8 cellular contexts compared by ENCODE assay signal in the genomic region with DNA sequence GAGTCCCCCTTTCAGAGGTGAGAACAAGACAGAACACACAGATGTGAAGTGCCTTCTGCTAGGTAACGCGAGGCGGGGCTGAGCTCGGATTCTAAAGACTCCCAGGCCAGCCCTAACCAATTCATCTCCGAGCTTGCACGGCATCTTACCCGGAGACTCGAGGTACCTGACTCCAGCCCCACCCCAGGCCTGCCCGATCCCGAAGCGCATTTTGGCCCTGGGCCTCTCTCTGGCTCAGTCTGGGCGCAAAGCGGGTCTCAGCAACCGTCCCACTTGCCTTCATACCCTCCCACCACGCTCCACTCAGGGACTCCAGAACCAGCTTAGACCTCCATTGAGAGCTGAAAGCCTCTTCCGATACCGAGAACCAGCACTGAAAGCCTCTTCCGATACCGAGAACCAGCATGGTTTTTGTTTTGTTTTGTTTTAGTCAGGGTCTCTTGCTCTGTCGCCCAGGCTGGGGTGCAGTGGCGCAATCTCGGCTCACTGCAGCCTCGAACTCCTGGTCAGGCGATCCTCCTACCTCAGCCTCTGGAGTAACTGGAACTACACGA. TPM values are rescaled to one million over a fixed set of nuclear protein-coding genes. Genes with fewer than 3 reads are reported as not detected.
DNase-seq lines count a peak whose midpoint lies in the region; ATAC-seq, FAIRE-seq and TF ChIP-seq lines count a peak whose summit lies in the region.

No MANE protein-coding gene starts in this region.

- peak overlapping the region; percentile 96 for H3K27ac Mint-ChIP-seq in activated CD8-positive, alpha-beta T cell treated with anti-CD3 and anti-CD28 coated beads for 36 hours
- H3K27ac Mint-ChIP-seq in stimulated activated memory B cell treated with anti-CD40 and anti-IgM and Interleukin-4, amounts not matched to agents 10 μg/mL and 1 μg/mL and 100 μg/mL, for 72 hours, result peak overlapping the region; percentile 97

- no peak overlapping the region; the same call in 1 of the 2 replicates for H2BK12ac ChIP-seq in H1 (ENCODE audit: low read depth, low read length)

- H3K23ac ChIP-seq in H1 (ENCODE audit: insufficient read length), result no peak overlapping the region

- H4K5ac ChIP-seq in H1 (ENCODE audit: insufficient read length, low read depth, low read length), result peak overlapping the region; percentile 55

- peak overlapping the region; percentile 97; the same call in 1 of the 2 replicates for H4K8ac ChIP-seq in H1 (ENCODE audit: extremely low read depth, insufficient read depth, low read length)

- TF ChIP-seq EP300 in H1 (IDR thresholded peaks at IDR 0.05; ENCODE audit: borderline replicate concordance in 1 of 2, low read depth in 2 of 2, low read length in 2 of 2), result no peak

- no peak for TF ChIP-seq CTCF in activated CD8-positive, alpha-beta T cell treated with anti-CD3 and anti-CD28 coated beads for 36 hours (IDR thresholded peaks at IDR 0.05)
- TF ChIP-seq CTCF in H1 (IDR thresholded peaks at IDR 0.05; ENCODE audit: control extremely low read depth in 1 of 3, insufficient read depth in 1 of 3, low read depth in 1 of 3, low read length in 3 of 3), result no peak

- WGBS in H1 (ENCODE audit: extremely low coverage in 1 of 2, insufficient coverage in 1 of 2, insufficient read length in 1 of 2, insufficient replicate concordance in 2 of 2, low coverage in 1 of 2, low lambda C conversion rate in 2 of 2, missing lambda C conversion rate in 1 of 2), 2 experiments, result 3% methylated on average over 25 of the region's 25 CpGs; no CpG with 5 or more reads in 1 of the 2 experiments

- H2BK15ac ChIP-seq in H1 (ENCODE audit: low read length), result no peak overlapping the region

- H3K36me3 ChIP-seq in H1 (ENCODE audit: control insufficient read depth in 2 of 4, insufficient read depth in 4 of 4, low read length in 3 of 4) (no peaks in the 10 kb centered on the region; a peak in 1 of 8 replicates), muscle layer of duodenum (ENCODE audit: control insufficient read depth in 1 of 2, insufficient read depth in 2 of 2, low read length in 2 of 2) (peaks cover 0 to 7% of the 10 kb centered on the region in 2 donors)

- H2BK120ac ChIP-seq in H1 (replicated peaks; ENCODE audit: low read depth, low read length), result no peak overlapping the region

- H3K79me2 ChIP-seq in H1 (ENCODE audit: control insufficient read depth in 1 of 2, insufficient read depth in 2 of 2, low read length in 2 of 2), result peaks cover 0 to 38% of the 10 kb centered on the region in 2 experiments; a peak in 3 of 4 replicates

- 0 out of 2 replicates have a peak overlapping the region, but pooled peaks have one; percentile 30 for H2AK5ac ChIP-seq in H1 (ENCODE audit: low read depth, low read length)

- H3K4me1 ChIP-seq in H1 (replicated peaks in 1 of 4; ENCODE audit: control insufficient read depth in 3 of 4, insufficient read depth in 4 of 4, low read length in 3 of 4), result peaks cover 0 to 3% (median 3%) of the 10 kb centered on the region in 4 experiments; a peak in 3 of 7 replicates
- H3K4me1 ChIP-seq in muscle layer of duodenum (ENCODE audit: control insufficient read depth in 1 of 2, insufficient read depth in 2 of 2, low read length in 2 of 2), result peaks cover 6 to 28% of the 10 kb centered on the region in 2 donors

- CTCF ChIA-PET in activated CD8-positive, alpha-beta T cell treated with anti-CD3 and anti-CD28 coated beads for 36 hours (lab: Charles Lee), result interaction anchor here (0.9 to 6.2 kb wide), 7 partner anchors 23 to 254 kb away, joined by 3 to 114 read pairs (median 8); no protein-coding TSS in a partner anchor
- CTCF ChIA-PET in H1 (lab: Charles Lee; ENCODE audit: partially characterized antibody), result interaction anchor here (0.9 to 4.7 kb wide), 7 partner anchors 15 to 326 kb away, joined by 3 to 25 read pairs (median 3); no protein-coding TSS in a partner anchor

- H3K27me3 Mint-ChIP-seq in activated CD8-positive, alpha-beta T cell treated with anti-CD3 and anti-CD28 coated beads for 36 hours, result no peaks in the 10 kb centered on the region
- no peaks in the 10 kb centered on the region for H3K27me3 Mint-ChIP-seq in stimulated activated memory B cell treated with anti-CD40 and anti-IgM and Interleukin-4, amounts not matched to agents 10 μg/mL and 1 μg/mL and 100 μg/mL, for 72 hours

- H3K27me3 ChIP-seq in H1 (replicated peaks in 1 of 4; ENCODE audit: control insufficient read depth in 3 of 4, extremely low read depth in 1 of 4, insufficient read depth in 3 of 4, low read length in 3 of 4), result no peaks in the 10 kb centered on the region
- H3K27me3 ChIP-seq in muscle layer of duodenum (ENCODE audit: low read depth, low read length), result no peaks in the 10 kb centered on the region

- peaks cover 10% of the 10 kb centered on the region for H3K23me2 ChIP-seq in H1 (ENCODE audit: low read depth, low read length)

- no peak overlapping the region for H3K56ac ChIP-seq in H1 (replicated peaks; ENCODE audit: insufficient read length, low read depth, low read length)

- H3K27ac ChIP-seq in H1 (ENCODE audit: low read depth, low read length), result peak overlapping the region; percentile 56
- peak overlapping the region; percentile 89 for H3K27ac ChIP-seq in muscle layer of duodenum (ENCODE audit: low read length)

- peak; percentile 31 for DNase-seq in AG08396 (ENCODE audit: low spot score)
- DNase-seq in NCI-H510A (lab: John Stamatoyannopoulos, UW), result peak; percentile 73
- peak; percentile 88 for DNase-seq in activated CD8-positive, alpha-beta T cell treated with anti-CD3 and anti-CD28 coated beads for 36 hours
- peak; percentile 67 to 84 for DNase-seq in H1 (ENCODE audit: low read depth in 1 of 2, low spot score in 2 of 2)

- TF ChIP-seq POLR2A in H1 (IDR thresholded peaks at IDR 0.05; ENCODE audit: control extremely low read depth in 1 of 2, low read depth in 2 of 2, low read length in 2 of 2), result peak in 1 of 2 experiments; percentile 61; a peak in 2 of 3 replicates

- peak overlapping the region; percentile 98 for H3K4me3 Mint-ChIP-seq in activated CD8-positive, alpha-beta T cell treated with anti-CD3 and anti-CD28 coated beads for 36 hours
- H3K4me3 Mint-ChIP-seq in stimulated activated memory B cell treated with anti-CD40 and anti-IgM and Interleukin-4, amounts not matched to agents 10 μg/mL and 1 μg/mL and 100 μg/mL, for 72 hours, result peak overlapping the region; percentile 96

- no peak overlapping the region for H3K4ac ChIP-seq in H1 (replicated peaks; ENCODE audit: insufficient read length, low read depth, low read length)

- peak overlapping the region; percentile 79 for H2BK5ac ChIP-seq in H1 (ENCODE audit: low read depth, low read length)

- H3K79me1 ChIP-seq in H1 (ENCODE audit: low read depth, low read length), result no peaks in the 10 kb centered on the region

- H3K4me3 ChIP-seq in H1 (ENCODE audit: extremely low read depth in 1 of 4, insufficient read depth in 2 of 4, low read depth in 3 of 4, low read length in 4 of 4), result peak overlapping the region; percentile 77 to 87 (median 82)
- peak overlapping the region; percentile 92 to 93 for H3K4me3 ChIP-seq in muscle layer of duodenum (ENCODE audit: low read depth in 1 of 2, low read length in 2 of 2)

- FAIRE-seq in H1 (lab: Jason Lieb, UNC), result no peak

- H3K4me2 ChIP-seq in H1 (ENCODE audit: insufficient read depth in 1 of 2, low read depth in 2 of 2, low read length in 2 of 2), result peak overlapping the region; percentile 77 to 81

- H3K9me3 ChIP-seq in H1 (ENCODE audit: insufficient read depth in 2 of 2, low read depth in 1 of 2, low read length in 1 of 2) (no peaks in the 10 kb centered on the region), muscle layer of duodenum (ENCODE audit: control insufficient read depth in 1 of 2, low read length in 2 of 2) (no peaks in the 10 kb centered on the region)

- peak overlapping the region; percentile 91 for H2AFZ ChIP-seq in H1 (ENCODE audit: low read length)

- no peaks in the 10 kb centered on the region for H3K9me3 Mint-ChIP-seq in activated CD8-positive, alpha-beta T cell treated with anti-CD3 and anti-CD28 coated beads for 36 hours
- no peaks in the 10 kb centered on the region for H3K9me3 Mint-ChIP-seq in stimulated activated memory B cell treated with anti-CD40 and anti-IgM and Interleukin-4, amounts not matched to agents 10 μg/mL and 1 μg/mL and 100 μg/mL, for 72 hours

- H3K36me3 Mint-ChIP-seq in activated CD8-positive, alpha-beta T cell treated with anti-CD3 and anti-CD28 coated beads for 36 hours (ENCODE audit: low read depth), result peaks cover 6% of the 10 kb centered on the region
- H3K36me3 Mint-ChIP-seq in stimulated activated memory B cell treated with anti-CD40 and anti-IgM and Interleukin-4, amounts not matched to agents 10 μg/mL and 1 μg/mL and 100 μg/mL, for 72 hours, result no peaks in the 10 kb centered on the region

- intact Hi-C loops in activated CD8-positive, alpha-beta T cell treated with anti-CD3 and anti-CD28 coated beads for 36 hours (cut with micrococcal nuclease), result loop anchor here (5.0 kb wide), 1 partner anchor 213 kb away; the partner anchor contains the start of gene AHCY

- TF ChIP-seq RAD21 in H1 (IDR thresholded peaks at IDR 0.05 in 1 of 2, conservative IDR thresholded peaks at IDR 0.05 in 1 of 2; ENCODE audit: low read depth in 2 of 2, low read length in 2 of 2), result no peak

- H4K20me1 ChIP-seq in H1 (replicated peaks in 1 of 2; ENCODE audit: control insufficient read depth in 1 of 2, insufficient read depth in 2 of 2, low read length in 2 of 2), result peaks cover 3 to 5% of the 10 kb centered on the region in 2 experiments

- peak overlapping the region; percentile 45 for H4K91ac ChIP-seq in H1 (replicated peaks; ENCODE audit: insufficient read length, low read length)

- POLR2A ChIA-PET in activated CD8-positive, alpha-beta T cell treated with anti-CD3 and anti-CD28 coated beads for 36 hours (lab: Charles Lee), result interaction anchor here (1.0 to 3.0 kb wide), 14 partner anchors 11 to 309 kb away, joined by 3 to 14 read pairs (median 4); partner anchors contain the start of genes AHCY, ITCH and TP53INP2
- POLR2A ChIA-PET in H1 (lab: Charles Lee; ENCODE audit: partially characterized antibody), result interaction anchor here (0.5 to 3.3 kb wide), 12 partner anchors 10 to 240 kb away, joined by 3 to 15 read pairs (median 4); partner anchors contain the start of genes AHCY and ITCH

- peaks cover 39% of the 10 kb centered on the region for H3K4me1 Mint-ChIP-seq in activated CD8-positive, alpha-beta T cell treated with anti-CD3 and anti-CD28 coated beads for 36 hours (ENCODE audit: low read depth)
- peaks cover 44% of the 10 kb centered on the region for H3K4me1 Mint-ChIP-seq in stimulated activated memory B cell treated with anti-CD40 and anti-IgM and Interleukin-4, amounts not matched to agents 10 μg/mL and 1 μg/mL and 100 μg/mL, for 72 hours

- peak; percentile 40 for ATAC-seq in GM18873 (IDR thresholded peaks at IDR 0.05; ENCODE audit: low FRiP score, unreplicated experiment)
- peak; percentile 51 for ATAC-seq in HG03135 (IDR thresholded peaks at IDR 0.05; ENCODE audit: unreplicated experiment)
- ATAC-seq in activated CD8-positive, alpha-beta T cell treated with anti-CD3 and anti-CD28 coated beads for 36 hours, result peak; percentile 80
- ATAC-seq in stimulated activated memory B cell treated with anti-CD40 and anti-IgM and Interleukin-4, amounts not matched to agents 10 μg/mL and 1 μg/mL and 100 μg/mL, for 72 hours, result peak; percentile 84

- H3K9ac ChIP-seq in H1 (replicated peaks in 1 of 4; ENCODE audit: extremely low read depth in 1 of 4, low read depth in 3 of 4, low read length in 3 of 4), result peak overlapping the region; percentile 46 to 88 (median 76)

- no peak overlapping the region for H3K14ac ChIP-seq in H1 (ENCODE audit: insufficient read length)

- H2BK20ac ChIP-seq in H1 (ENCODE audit: low read length), result no peak overlapping the region

- H3K18ac ChIP-seq in H1 (ENCODE audit: extremely low read depth, low read length), result peak overlapping the region; percentile 72

RNA-seq across cellular contexts. Expression of gene DYNLRB1, which starts 0.7 kb away (rescaled TPM):
- total RNA-seq in activated CD8-positive, alpha-beta T cell treated with anti-CD3 and anti-CD28 coated beads for 36 hours, result 10 to 100 TPM; 66.6 to 70.9 TPM
- 107 and 109 TPM in 2 replicates for total RNA-seq in H1 (2021; fragmentation: NEBNext Ultra II Directional; extraction: Animal tissue kit (Norgen Biotek cat#: 25700))
- 206 and 214 TPM in 2 replicates for polyA plus RNA-seq in H1 (2011; rRNA removed)
- 156 TPM for polyA plus RNA-seq in H1 (2011; cell fraction: cytosol; rRNA removed)
- polyA plus RNA-seq in H1 (2011; cell fraction: nucleus; rRNA removed), result 142 TPM
- polyA plus RNA-seq in H1 (2012, experiment 1 of 2), result 208 to 280 TPM (median 256 TPM) in 4 replicates
- 422 TPM for polyA plus RNA-seq in H1 (2012, experiment 2 of 2)
- polyA plus RNA-seq in H1 (2013, experiment 1 of 2), result 190 TPM
- 197 TPM for polyA plus RNA-seq in H1 (2013, experiment 2 of 2)
- polyA minus RNA-seq in H1 (2011; rRNA and poly(A)+ RNA removed), result 114 and 160 TPM in 2 replicates
- polyA minus RNA-seq in H1 (2011; cell fraction: cytosol; rRNA and poly(A)+ RNA removed), result 51.7 TPM
- polyA minus RNA-seq in H1 (2011; cell fraction: nucleus; rRNA and poly(A)+ RNA removed), result 56.9 TPM

RNA-seq across cellular contexts. Expression of gene MAP1LC3A, which starts 43.0 kb away (rescaled TPM):
- total RNA-seq in activated CD8-positive, alpha-beta T cell treated with anti-CD3 and anti-CD28 coated beads for 36 hours, result 1 to 10 TPM in 1 of 2 experiments, under 1 TPM in 1; 0.92 to 1.0 TPM
- total RNA-seq in H1 (2021; fragmentation: NEBNext Ultra II Directional; extraction: Animal tissue kit (Norgen Biotek cat#: 25700)), result 5.0 and 6.3 TPM in 2 replicates
- 6.1 and 9.5 TPM in 2 replicates for polyA plus RNA-seq in H1 (2011; rRNA removed)
- polyA plus RNA-seq in H1 (2011; cell fraction: cytosol; rRNA removed), result 3.5 TPM
- polyA plus RNA-seq in H1 (2011; cell fraction: nucleus; rRNA removed), result 15.4 TPM
- 3.8 to 10.9 TPM (median 10.8 TPM) in 4 replicates for polyA plus RNA-seq in H1 (2012, experiment 1 of 2)
- polyA plus RNA-seq in H1 (2012, experiment 2 of 2), result 9.2 TPM
- 5.6 TPM for polyA plus RNA-seq in H1 (2013, experiment 1 of 2)
- 5.4 TPM for polyA plus RNA-seq in H1 (2013, experiment 2 of 2)
- polyA minus RNA-seq in H1 (2011; rRNA and poly(A)+ RNA removed), result 0.61 and 0.69 TPM in 2 replicates
- 4.7 TPM for polyA minus RNA-seq in H1 (2011; cell fraction: cytosol; rRNA and poly(A)+ RNA removed)
- 3.9 TPM for polyA minus RNA-seq in H1 (2011; cell fraction: nucleus; rRNA and poly(A)+ RNA removed)

Comparison
In these comparisons a context has a peak if more than half of its experiments do, and no peak if none do; other contexts are left out.
1. Peak in every context shown above with its lines: DNase-seq, ATAC-seq, H3K4me3 ChIP-seq and H3K27ac ChIP-seq.
2. DNase-seq: peak in every context shown above with its lines; median percentile 88 in activated CD8-positive, alpha-beta T cell treated with anti-CD3 and anti-CD28 coated beads for 36 hours; 76 in H1; 73 in NCI-H510A; 31 in AG08396.